Comparison of ENCODE assay signal across 9 cellular contexts in genomic region chr10:4051011-4051407, GRCh38.
DNase-seq lines count a peak whose midpoint lies in the region; ATAC-seq and TF ChIP-seq lines count a peak whose summit lies in the region.
"Had no signal": no experiment of that assay in that cellular context is flagged by ENCODE, and none has a peak within 500 bp of the region (broad histone marks: within the 10 kb centered on the region; RNA-seq: fewer than 3 reads in every experiment).

No MANE protein-coding gene starts in this region.

- DNase-seq in GM23338 (ENCODE audit: low spot score): no peak
- DNase-seq in T47D (ENCODE audit: low read depth in 1 of 2, low spot score in 1 of 2): peak; percentile 34 to 66
- DNase-seq in spleen: no peak
- no peak for DNase-seq in glomerular visceral epithelial cell (ENCODE audit: extremely low spot score)
- DNase-seq: PC-9 had no signal

- no peak overlapping the region for H3K4me3 ChIP-seq in GM23338
- H3K4me3 ChIP-seq in spleen: peak overlapping the region in 4 of 8 donors; percentile 2 to 54 (median 23)
- H3K4me3 ChIP-seq: PC-9 had no signal

- H2AFZ ChIP-seq in GM23338: peak overlapping the region; percentile 40; the same call in 1 of the 2 replicates
- H2AFZ ChIP-seq: PC-9 had no signal

- H3K9me3 Mint-ChIP-seq in GM23338: no peaks in the 10 kb centered on the region

- H3K4me3 Mint-ChIP-seq in GM23338: no peak overlapping the region

- ATAC-seq in GM23338 (no peak), HG02678 (IDR thresholded peaks at IDR 0.05; ENCODE audit: unreplicated experiment) (no peak), HG03520 (IDR thresholded peaks at IDR 0.05; ENCODE audit: unreplicated experiment) (no peak), GM18858 (IDR thresholded peaks at IDR 0.05; ENCODE audit: unreplicated experiment) (no peak)

- peak in 1 of 3 donors; percentile 17 for TF ChIP-seq POLR2A in spleen (IDR thresholded peaks at IDR 0.05)

- H3K9me3 ChIP-seq in spleen: no peaks in the 10 kb centered on the region

- no peaks in the 10 kb centered on the region for H3K27me3 Mint-ChIP-seq in GM23338 (ENCODE audit: insufficient read depth, low read depth, poor library complexity)

- no peak overlapping the region for H3K27ac Mint-ChIP-seq in GM23338

- no peaks in the 10 kb centered on the region for H3F3A ChIP-seq in GM23338 (replicated peaks; ENCODE audit: low read depth)

- H3K27ac ChIP-seq in GM23338 (ENCODE audit: low read depth): no peak overlapping the region
- peak overlapping the region; percentile 16 for H3K27ac ChIP-seq in layer of hippocampus (ENCODE audit: low read depth, low read length)
- H3K27ac ChIP-seq in spleen: peak overlapping the region; percentile 43 to 85 (median 78)
- H3K27ac ChIP-seq: PC-9 had no signal

- no peaks in the 10 kb centered on the region for H4K20me1 ChIP-seq in GM23338 (replicated peaks; ENCODE audit: insufficient read depth)

- no peaks in the 10 kb centered on the region for H3K4me1 Mint-ChIP-seq in GM23338

- in situ Hi-C loops in T47D (cut with HindIII; ENCODE audit: low pct_unique_long_range_greater_than_20kb, low sequenced_read_pairs): no loop called here

- TF ChIP-seq CTCF in GM23338 (conservative IDR thresholded peaks at IDR 0.05; ENCODE audit: low read depth in 2 of 2) (no peak), spleen (IDR thresholded peaks at IDR 0.05 in 8 of 11, conservative IDR thresholded peaks at IDR 0.05 in 3 of 11) (no peak)

- H3K27me3 ChIP-seq in GM23338 (ENCODE audit: insufficient read depth) (no peaks in the 10 kb centered on the region), layer of hippocampus (ENCODE audit: control insufficient read depth, insufficient read depth, low read length) (no peaks in the 10 kb centered on the region), spleen (replicated peaks in 1 of 7) (no peaks in the 10 kb centered on the region)

- 0 out of 2 replicates have a peak, but pooled peaks cover 11% of the 10 kb centered on the region for H3K9me2 ChIP-seq in GM23338 (ENCODE audit: insufficient read depth)

- 29 to 51% (median 36%) methylated on average over 4 of the region's 4 CpGs for WGBS in spleen, 5 donors

- H3K79me2 ChIP-seq in GM23338 (replicated peaks; ENCODE audit: insufficient read depth): no peaks in the 10 kb centered on the region

- no peak overlapping the region for H3K4me2 ChIP-seq in GM23338
- H3K4me2 ChIP-seq: PC-9 had no signal

- H3K4me1 ChIP-seq in GM23338 (ENCODE audit: insufficient read depth) (no peaks in the 10 kb centered on the region), spleen (peaks cover 0 to 26% (median 7%) of the 10 kb centered on the region in 6 donors)

- intact Hi-C loops in spleen (cut with DNase I; ENCODE audit: low total_unique reads): no loop called here

- H3K36me3 Mint-ChIP-seq in GM23338 (ENCODE audit: low read depth): no peaks in the 10 kb centered on the region

- H3K36me3 ChIP-seq in GM23338 (ENCODE audit: insufficient read depth): no peaks in the 10 kb centered on the region
- no peaks in the 10 kb centered on the region for H3K36me3 ChIP-seq in spleen

TF ChIP-seq in GM23338, 12 proteins besides CTCF, POLR2A, EP300 and RAD21:
- TF ChIP-seq CREB1 (CRISPR knock-in tag; IDR thresholded peaks at IDR 0.05; ENCODE audit: low read depth) (no peak), ZNF114 (CRISPR knock-in tag; IDR thresholded peaks at IDR 0.05) (no peak), ZNF331 (CRISPR knock-in tag; IDR thresholded peaks at IDR 0.05; ENCODE audit: low read depth) (no peak)

Comparison
In these comparisons a context has a peak if more than half of its experiments do, and no peak if none do; other contexts are left out.
1. DNase-seq: peak in T47D (2 of 2); none in GM23338 (single experiment), spleen (single experiment) and glomerular visceral epithelial cell (single experiment).